Comparison of ENCODE assay signal across 12 cellular contexts in the genomic region with DNA sequence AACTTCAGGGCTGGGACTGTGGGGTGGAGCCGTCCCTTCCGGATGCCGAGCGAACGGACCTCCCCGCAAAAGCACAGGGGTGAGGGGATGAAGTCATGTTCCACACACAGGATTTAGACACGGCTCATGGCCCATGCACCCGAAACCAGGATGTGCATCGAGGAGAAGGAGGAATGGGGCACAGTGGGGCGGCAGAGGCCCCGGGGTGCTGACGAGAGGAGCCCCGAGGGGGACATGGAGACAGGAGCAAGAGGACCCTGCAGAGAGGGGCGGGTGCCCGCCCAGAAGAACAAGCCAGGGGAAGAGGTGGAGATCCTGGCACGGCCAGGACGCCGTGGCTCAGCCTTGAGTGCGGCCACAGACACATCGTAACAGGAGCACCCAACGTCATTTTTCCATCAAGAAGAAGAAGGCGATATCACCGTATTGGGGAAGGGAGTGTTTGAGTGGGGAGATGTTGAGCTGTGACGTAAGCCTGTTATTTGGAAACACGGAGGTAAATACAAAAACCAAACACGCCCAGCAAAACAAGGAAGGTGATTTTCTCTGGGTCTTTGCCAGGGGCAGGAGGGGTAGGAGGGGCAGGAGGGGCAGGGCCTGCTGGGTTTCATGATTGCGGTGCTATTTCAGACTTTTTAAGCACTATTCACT. TPM values are rescaled to one million over a fixed set of nuclear protein-coding genes. Genes with fewer than 3 reads are reported as not detected.
DNase-seq lines count a peak whose midpoint lies in the region; ATAC-seq and TF ChIP-seq lines count a peak whose summit lies in the region.
"Had no signal": no experiment of that assay in that cellular context is flagged by ENCODE, and none has a peak within 500 bp of the region (broad histone marks: within the 10 kb centered on the region; RNA-seq: fewer than 3 reads in every experiment).

No MANE protein-coding gene starts in this region.

- no peak overlapping the region for H3K4me3 ChIP-seq in transverse colon
- H3K4me3 ChIP-seq: BLaER1, neural progenitor cell had no signal

- 44 to 50% methylated on average over 22 to 27 of the region's 27 CpGs for WGBS in transverse colon (ENCODE audit: low coverage in 1 of 2), 2 donors

- H3K4me3 Mint-ChIP-seq in activated naive CD4-positive, alpha-beta T cell treated with anti-CD3 and anti-CD28 coated beads, Interleukin-2, amount 10 ng/mL, durations not matched to agents 7 days and 5 days: no peak overlapping the region
- H3K4me3 Mint-ChIP-seq: neural progenitor cell; stimulated activated naive CD8-positive, alpha-beta T cell treated with anti-CD3 and anti-CD28 coated beads, Interleukin-15, Interleukin-2, amounts not matched to agents 100 ng/mL and 50 ng/mL, for 24 hours had no signal

- H3K27ac Mint-ChIP-seq in activated naive CD4-positive, alpha-beta T cell treated with anti-CD3 and anti-CD28 coated beads, Interleukin-2, amount 10 ng/mL, durations not matched to agents 7 days and 5 days: peak overlapping the region; percentile 49
- no peak overlapping the region for H3K27ac Mint-ChIP-seq in activated naive CD4-positive, alpha-beta T cell treated with anti-CD3 and anti-CD28 coated beads, Interleukin-2, amount 50 U/mL, for 72 hours
- H3K27ac Mint-ChIP-seq: neural progenitor cell; stimulated activated naive CD8-positive, alpha-beta T cell treated with anti-CD3 and anti-CD28 coated beads, Interleukin-15, Interleukin-2, amounts not matched to agents 100 ng/mL and 50 ng/mL, for 24 hours had no signal

- intact Hi-C loops in transverse colon (cut with DNase I; ENCODE audit: low total_unique reads): no loop called here

- peaks cover 14% of the 10 kb centered on the region for H3K9me3 Mint-ChIP-seq in activated naive CD4-positive, alpha-beta T cell treated with anti-CD3 and anti-CD28 coated beads, Interleukin-2, amount 10 ng/mL, durations not matched to agents 7 days and 5 days
- peaks cover 5 to 9% of the 10 kb centered on the region in 2 donors for H3K9me3 Mint-ChIP-seq in activated naive CD4-positive, alpha-beta T cell treated with anti-CD3 and anti-CD28 coated beads, Interleukin-2, amount 50 U/mL, for 72 hours

- no peak for TF ChIP-seq CTCF in foreskin keratinocyte (conservative IDR thresholded peaks at IDR 0.05)
- TF ChIP-seq CTCF in transverse colon (IDR thresholded peaks at IDR 0.05): no peak

- no peak overlapping the region for H3K27ac ChIP-seq in foreskin keratinocyte
- peak overlapping the region; percentile 44 to 85 (median 74) for H3K27ac ChIP-seq in transverse colon
- H3K27ac ChIP-seq: neural progenitor cell had no signal

- no peaks in the 10 kb centered on the region for H3K27me3 Mint-ChIP-seq in activated naive CD4-positive, alpha-beta T cell treated with anti-CD3 and anti-CD28 coated beads, Interleukin-2, amount 10 ng/mL, durations not matched to agents 7 days and 5 days
- H3K27me3 Mint-ChIP-seq: stimulated activated naive CD8-positive, alpha-beta T cell treated with anti-CD3 and anti-CD28 coated beads, Interleukin-15, Interleukin-2, amounts not matched to agents 100 ng/mL and 50 ng/mL, for 24 hours had no signal

- H3K36me3 Mint-ChIP-seq in activated naive CD4-positive, alpha-beta T cell treated with anti-CD3 and anti-CD28 coated beads, Interleukin-2, amount 10 ng/mL, durations not matched to agents 7 days and 5 days: peaks cover 3% of the 10 kb centered on the region
- H3K36me3 Mint-ChIP-seq in activated naive CD4-positive, alpha-beta T cell treated with anti-CD3 and anti-CD28 coated beads, Interleukin-2, amount 50 U/mL, for 72 hours: peaks cover 6 to 12% of the 10 kb centered on the region in 2 donors

- no peak for ATAC-seq in activated naive CD4-positive, alpha-beta T cell treated with anti-CD3 and anti-CD28 coated beads, Interleukin-2, amount 50 U/mL, for 72 hours
- ATAC-seq in foreskin keratinocyte (peak; percentile 41), GM21360 (IDR thresholded peaks at IDR 0.05; ENCODE audit: unreplicated experiment) (no peak), SK-N-SH treated with all-trans-retinoic acid at 6 μM for 48 hours (no peak)

- H3K27me3 ChIP-seq in foreskin keratinocyte (peaks cover 8% of the 10 kb centered on the region), transverse colon (no peaks in the 10 kb centered on the region)
- H3K27me3 ChIP-seq: BLaER1, neural progenitor cell had no signal

- in situ Hi-C loops in transverse colon (cut with MboI; ENCODE audit: low pct_ligation_motif_present in 1 of 4, low pct_unique_long_range_greater_than_20kb in 1 of 4, low sequenced_read_pairs in 3 of 4): no loop called here

- CTCF ChIA-PET in activated naive CD4-positive, alpha-beta T cell treated with anti-CD3 and anti-CD28 coated beads, Interleukin-2, amount 10 ng/mL, durations not matched to agents 7 days and 5 days (lab: Charles Lee): interaction anchor here (0.8 to 1.3 kb wide), 2 partner anchors 10 to 615 kb away, joined by 3 read pairs; no protein-coding TSS in a partner anchor

- H3K4me1 Mint-ChIP-seq in activated naive CD4-positive, alpha-beta T cell treated with anti-CD3 and anti-CD28 coated beads, Interleukin-2, amount 10 ng/mL, durations not matched to agents 7 days and 5 days: no peaks in the 10 kb centered on the region

- H3K9me3 ChIP-seq in transverse colon: peaks cover 0 to 3% of the 10 kb centered on the region in 2 donors

- no peaks in the 10 kb centered on the region for H3K4me1 ChIP-seq in foreskin keratinocyte
- H3K4me1 ChIP-seq in transverse colon: peaks cover 4 to 32% (median 26%) of the 10 kb centered on the region in 4 donors
- H3K4me1 ChIP-seq: BLaER1, neural progenitor cell had no signal

- no peak for DNase-seq in activated naive CD4-positive, alpha-beta T cell treated with anti-CD3 and anti-CD28 coated beads, Interleukin-2, amount 10 ng/mL, durations not matched to agents 7 days and 5 days
- no peak for DNase-seq in activated naive CD4-positive, alpha-beta T cell treated with anti-CD3 and anti-CD28 coated beads, Interleukin-2, amount 50 U/mL, for 72 hours (ENCODE audit: low spot score in 2 of 2)
- DNase-seq in NCI-H2196 treated with DMSO at 0.1 percent for 48 hours (lab: John Stamatoyannopoulos, UW; ENCODE audit: unreplicated experiment) (peak; percentile 52), foreskin keratinocyte (peak; percentile 9 to 35), transverse colon (peak; percentile 75), midbrain (lab: John Stamatoyannopoulos, UW) (no peak)

- TF ChIP-seq POLR2A in transverse colon (IDR thresholded peaks at IDR 0.05): no peak

- no peaks in the 10 kb centered on the region for H3K36me3 ChIP-seq in transverse colon
- H3K36me3 ChIP-seq: neural progenitor cell had no signal

- no peak for TF ChIP-seq EP300 in transverse colon (IDR thresholded peaks at IDR 0.05; ENCODE audit: low read depth)

TF ChIP-seq in SK-N-SH treated with all-trans-retinoic acid at 6 μM for 48 hours, 23 proteins besides CTCF, POLR2A, EP300 and RAD21 (continues in another document):
- TF ChIP-seq ZFP30 (CRISPR knock-in tag; IDR thresholded peaks at IDR 0.05) (no peak), OSR1 (CRISPR knock-in tag; IDR thresholded peaks at IDR 0.05) (no peak), TCF4 (CRISPR knock-in tag; IDR thresholded peaks at IDR 0.05; ENCODE audit: borderline replicate concordance) (no peak), ISL1 (CRISPR knock-in tag; IDR thresholded peaks at IDR 0.05) (no peak)
- TF ChIP-seq, protein P1, sequence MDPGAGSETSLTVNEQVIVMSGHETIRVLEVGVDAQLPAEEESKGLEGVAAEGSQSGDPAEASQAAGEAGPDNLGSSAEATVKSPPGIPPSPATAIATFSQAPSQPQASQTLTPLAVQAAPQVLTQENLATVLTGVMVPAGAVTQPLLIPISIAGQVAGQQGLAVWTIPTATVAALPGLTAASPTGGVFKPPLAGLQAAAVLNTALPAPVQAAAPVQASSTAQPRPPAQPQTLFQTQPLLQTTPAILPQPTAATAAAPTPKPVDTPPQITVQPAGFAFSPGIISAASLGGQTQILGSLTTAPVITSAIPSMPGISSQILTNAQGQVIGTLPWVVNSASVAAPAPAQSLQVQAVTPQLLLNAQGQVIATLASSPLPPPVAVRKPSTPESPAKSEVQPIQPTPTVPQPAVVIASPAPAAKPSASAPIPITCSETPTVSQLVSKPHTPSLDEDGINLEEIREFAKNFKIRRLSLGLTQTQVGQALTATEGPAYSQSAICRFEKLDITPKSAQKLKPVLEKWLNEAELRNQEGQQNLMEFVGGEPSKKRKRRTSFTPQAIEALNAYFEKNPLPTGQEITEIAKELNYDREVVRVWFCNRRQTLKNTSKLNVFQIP (CRISPR knock-in tag; IDR thresholded peaks at IDR 0.05; ENCODE audit: borderline replicate concordance, low read depth): no peak
- TF ChIP-seq, protein P2, sequence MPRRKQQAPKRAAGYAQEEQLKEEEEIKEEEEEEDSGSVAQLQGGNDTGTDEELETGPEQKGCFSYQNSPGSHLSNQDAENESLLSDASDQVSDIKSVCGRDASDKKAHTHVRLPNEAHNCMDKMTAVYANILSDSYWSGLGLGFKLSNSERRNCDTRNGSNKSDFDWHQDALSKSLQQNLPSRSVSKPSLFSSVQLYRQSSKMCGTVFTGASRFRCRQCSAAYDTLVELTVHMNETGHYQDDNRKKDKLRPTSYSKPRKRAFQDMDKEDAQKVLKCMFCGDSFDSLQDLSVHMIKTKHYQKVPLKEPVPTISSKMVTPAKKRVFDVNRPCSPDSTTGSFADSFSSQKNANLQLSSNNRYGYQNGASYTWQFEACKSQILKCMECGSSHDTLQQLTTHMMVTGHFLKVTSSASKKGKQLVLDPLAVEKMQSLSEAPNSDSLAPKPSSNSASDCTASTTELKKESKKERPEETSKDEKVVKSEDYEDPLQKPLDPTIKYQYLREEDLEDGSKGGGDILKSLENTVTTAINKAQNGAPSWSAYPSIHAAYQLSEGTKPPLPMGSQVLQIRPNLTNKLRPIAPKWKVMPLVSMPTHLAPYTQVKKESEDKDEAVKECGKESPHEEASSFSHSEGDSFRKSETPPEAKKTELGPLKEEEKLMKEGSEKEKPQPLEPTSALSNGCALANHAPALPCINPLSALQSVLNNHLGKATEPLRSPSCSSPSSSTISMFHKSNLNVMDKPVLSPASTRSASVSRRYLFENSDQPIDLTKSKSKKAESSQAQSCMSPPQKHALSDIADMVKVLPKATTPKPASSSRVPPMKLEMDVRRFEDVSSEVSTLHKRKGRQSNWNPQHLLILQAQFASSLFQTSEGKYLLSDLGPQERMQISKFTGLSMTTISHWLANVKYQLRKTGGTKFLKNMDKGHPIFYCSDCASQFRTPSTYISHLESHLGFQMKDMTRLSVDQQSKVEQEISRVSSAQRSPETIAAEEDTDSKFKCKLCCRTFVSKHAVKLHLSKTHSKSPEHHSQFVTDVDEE (CRISPR knock-in tag; IDR thresholded peaks at IDR 0.05): no peak

RNA-seq across cellular contexts. Expression of gene FOXL3, which starts 25.3 kb away (rescaled TPM):
- total RNA-seq in activated naive CD4-positive, alpha-beta T cell treated with anti-CD3 and anti-CD28 coated beads, Interleukin-2, amount 50 U/mL, for 72 hours: not detected
- total RNA-seq in foreskin keratinocyte (not detected in 2 replicates), transverse colon (not detected)
- polyA plus RNA-seq in foreskin keratinocyte: not detected in 2 replicates
- polyA plus RNA-seq: esophagus had no signal

Comparison
In these comparisons a context has a peak if more than half of its experiments do, and no peak if none do; other contexts are left out.
1. DNase-seq: peak in NCI-H2196 treated with DMSO at 0.1 percent for 48 hours (single experiment), foreskin keratinocyte (2 of 2) and transverse colon (single experiment); none in activated naive CD4-positive, alpha-beta T cell treated with anti-CD3 and anti-CD28 coated beads, Interleukin-2, amount 10 ng/mL, durations not matched to agents 7 days and 5 days (single experiment), activated naive CD4-positive, alpha-beta T cell treated with anti-CD3 and anti-CD28 coated beads, Interleukin-2, amount 50 U/mL, for 72 hours (0 of 2) and midbrain (single experiment).